Comparison of ENCODE assay signal across 7 cellular contexts in the genomic region with DNA sequence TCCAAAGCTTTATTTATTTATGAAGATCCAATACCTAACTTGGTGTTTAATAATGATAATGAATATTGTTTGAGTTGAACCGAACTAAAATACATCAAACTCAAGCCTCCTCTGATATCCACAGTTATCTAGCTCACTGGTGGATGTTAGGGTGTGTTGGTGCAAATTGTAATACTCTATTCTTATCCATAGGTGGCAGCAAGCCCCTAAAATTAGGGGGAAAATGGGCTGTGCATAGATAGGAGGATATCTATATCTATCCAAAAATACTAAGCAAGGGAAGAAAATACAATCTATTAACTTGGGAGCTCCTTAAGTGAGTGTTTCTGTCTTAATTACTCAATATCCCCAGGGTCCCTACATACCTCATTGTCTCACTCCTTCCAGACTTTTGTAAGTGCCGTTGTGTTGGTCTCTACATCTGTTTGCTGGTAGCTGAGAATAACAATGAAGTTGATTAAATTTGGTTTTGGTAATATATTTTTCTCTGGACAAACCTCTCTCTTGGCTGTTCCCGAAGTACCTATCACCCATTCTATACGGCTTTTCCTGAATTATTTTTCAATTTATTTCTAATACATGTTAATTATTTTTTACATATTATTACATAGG. TPM values are rescaled to one million over a fixed set of nuclear protein-coding genes. Genes with fewer than 3 reads are reported as not detected.
A peak's percentile ranks its signal among the peaks of the same experiment; 100 is the strongest.
DNase-seq lines count a peak whose midpoint lies in the region; ATAC-seq, FAIRE-seq and TF ChIP-seq lines count a peak whose summit lies in the region.

No MANE protein-coding gene starts in this region.

- no TSS peak for BruUV-seq in HepG2 (replicated peaks; lab: Mats Ljungman, UMichigan)

- H3K27me3 ChIP-seq in HepG2 (ENCODE audit: control insufficient read depth in 1 of 2, insufficient read depth in 2 of 2, low read length in 2 of 2): no peaks in the 10 kb centered on the region

- H3K9ac ChIP-seq in HepG2 (ENCODE audit: insufficient read depth, low read depth, low read length): no peak overlapping the region

- CTCF ChIA-PET in GM10248 (lab: Yijun Ruan, JAX): interaction anchor here (0.7 to 3.7 kb wide), 30 partner anchors 10 to 228 kb away, joined by 3 to 87 read pairs (median 7); a partner anchor contains a TSS
- CTCF ChIA-PET in HepG2 (lab: Yijun Ruan, JAX; ENCODE audit: low intra/inter-chr PET ratio, low total read pairs): interaction anchor here (1.7 to 1.9 kb wide), 2 partner anchors 31 to 38 kb away, joined by 6 to 13 read pairs; no protein-coding TSS in a partner anchor

- no peak for TF ChIP-seq POLR2A in HepG2 (IDR thresholded peaks at IDR 0.05; ENCODE audit: insufficient read depth in 1 of 2, low read depth in 2 of 2, low read length in 2 of 2)

- H2AFZ ChIP-seq in HepG2 (ENCODE audit: low read length): no peak overlapping the region

- TF ChIP-seq EP300 in HepG2 (IDR thresholded peaks at IDR 0.05; ENCODE audit: low read depth in 2 of 2, low read length in 2 of 2): no peak
- TF ChIP-seq EP300 in HepG2 (CRISPR knock-in tag; IDR thresholded peaks at IDR 0.05; ENCODE audit: borderline replicate concordance): no peak

- no peaks in the 10 kb centered on the region for H3K79me2 ChIP-seq in HepG2 (ENCODE audit: insufficient read depth, low read length)

- no peak overlapping the region for H3K4me3 ChIP-seq in HepG2 (replicated peaks in 1 of 3; ENCODE audit: insufficient read depth in 1 of 3, low read depth in 2 of 3, low read length in 3 of 3)

- FAIRE-seq in HepG2 (lab: Jason Lieb, UNC): no peak

- H3K36me3 ChIP-seq in HepG2 (replicated peaks in 1 of 2; ENCODE audit: control insufficient read depth in 1 of 2, insufficient read depth in 2 of 2, low read length in 2 of 2): no peaks in the 10 kb centered on the region

- no peak overlapping the region for H3K4me2 ChIP-seq in HepG2 (ENCODE audit: low read depth, low read length)

- in situ Hi-C loops in T47D (cut with HindIII; ENCODE audit: low pct_unique_long_range_greater_than_20kb, low sequenced_read_pairs): no loop called here
- in situ Hi-C loops in HepG2 (cut with HindIII; ENCODE audit: extremely low pct_ligation_motif_present, low pct_unique_long_range_greater_than_20kb): no loop called here

- no peaks in the 10 kb centered on the region for H3K4me1 ChIP-seq in HepG2 (ENCODE audit: insufficient read depth, low read length)

- no peaks in the 10 kb centered on the region for H4K20me1 ChIP-seq in HepG2 (ENCODE audit: insufficient read depth, low read length)

- H3K27ac ChIP-seq in HepG2 (ENCODE audit: extremely low read length, insufficient read depth, low read length): no peak overlapping the region

- peak; percentile 35 for DNase-seq in GM10248 (ENCODE audit: extremely low spot score)
- peak; percentile 58 to 82 for DNase-seq in NCI-H526 (lab: John Stamatoyannopoulos, UW)
- DNase-seq in T47D (ENCODE audit: low read depth in 1 of 2, low spot score in 1 of 2): peak; percentile 37 to 62
- peak; percentile 28 for DNase-seq in HepG2 (ENCODE audit: low spot score)
- no peak for DNase-seq in stimulated activated CD4-positive, alpha-beta T cell treated with anti-CD3 and anti-CD28 coated beads, Interleukin-4, amount 100 ng/mL, for 4 hours

- H3K9me3 ChIP-seq in HepG2 (ENCODE audit: low read length): no peaks in the 10 kb centered on the region

- peak; percentile 97 for ATAC-seq in GM21423 (IDR thresholded peaks at IDR 0.05; ENCODE audit: unreplicated experiment)
- ATAC-seq in HG03520 (IDR thresholded peaks at IDR 0.05; ENCODE audit: unreplicated experiment): peak; percentile 95
- ATAC-seq in HepG2: peak; percentile 95

- POLR2A ChIA-PET in GM10248 (lab: Yijun Ruan, JAX) (interaction anchor here (0.5 kb wide), 1 partner anchor 63 kb away, joined by 4 read pairs; no protein-coding TSS in a partner anchor), HepG2 (lab: Yijun Ruan, JAX) (no interaction called here)

- 0 out of 2 replicates have a peak, but pooled peaks have one; percentile 21 for TF ChIP-seq RAD21 in HepG2 (CRISPR knock-in tag; IDR thresholded peaks at IDR 0.05)

- TF ChIP-seq CTCF in GM10248 (IDR thresholded peaks at IDR 0.05; ENCODE audit: control extremely low read depth, extremely low read depth, low read depth, missing control alignments): peak; percentile 58
- peak; percentile 70 for TF ChIP-seq CTCF in HepG2 (CRISPR knock-in tag; IDR thresholded peaks at IDR 0.05)

- intact Hi-C loops in HepG2 (cut with micrococcal nuclease; ENCODE audit: unreplicated experiment): loop anchor here (1.0 kb wide), 2 partner anchors 32 to 39 kb away; no protein-coding TSS in a partner anchor

- 3% methylated on average over 4 of the region's 4 CpGs for WGBS in HepG2 (ENCODE audit: low lambda C conversion rate)

TF ChIP-seq in HepG2, 621 proteins besides CTCF, POLR2A, EP300 and RAD21:
- TF ChIP-seq MXI1 (IDR thresholded peaks at IDR 0.05; ENCODE audit: borderline replicate concordance, low read depth, low read length) (no peak), SMC3 (IDR thresholded peaks at IDR 0.05; ENCODE audit: low read length) (peak; percentile 22; the same call in 1 of the 2 replicates), ETV5 (CRISPR knock-in tag; IDR thresholded peaks at IDR 0.05; ENCODE audit: borderline replicate concordance) (no peak), STAG1 (CRISPR knock-in tag; IDR thresholded peaks at IDR 0.05) (peak; percentile 63)

RNA-seq across cellular contexts. Expression of gene VWDE, which starts 55.0 kb away (rescaled TPM):
- total RNA-seq in HepG2 (2016; rRNA removed; fragmentation: Illumina TruSeq; extraction: Trizol): 0.14 and 0.27 TPM in 2 replicates
- not detected in 2 replicates for total RNA-seq in HepG2 (2016; cell fraction: cytosol; rRNA removed; fragmentation: Illumina TruSeq; extraction: Trizol; ENCODE audit: low read depth)
- 0.03 and 0.17 TPM in 2 replicates for total RNA-seq in HepG2 (2016; cell fraction: insoluble cytoplasmic fraction; rRNA removed; fragmentation: Illumina TruSeq; extraction: Trizol)
- total RNA-seq in HepG2 (2016; cell fraction: membrane; rRNA removed; fragmentation: Illumina TruSeq; extraction: Trizol): 0.03 TPM in 1 of 2 replicates, not detected in the other
- 0.34 and 0.65 TPM in 2 replicates for total RNA-seq in HepG2 (2016; cell fraction: nucleus; rRNA removed; fragmentation: Illumina TruSeq; extraction: Trizol)
- 0.07 and 0.12 TPM in 2 replicates for polyA plus RNA-seq in HepG2 (2011; rRNA removed)
- 0.01 and 0.04 TPM in 2 replicates for polyA plus RNA-seq in HepG2 (2011; cell fraction: cytosol; rRNA removed)
- polyA plus RNA-seq in HepG2 (2011; cell fraction: nucleus; rRNA removed): 0.08 and 0.10 TPM in 2 replicates
- 0.05 TPM in 1 of 2 replicates, not detected in the other for polyA plus RNA-seq in HepG2 (2012)
- polyA plus RNA-seq in HepG2 (2016; cell fraction: cytosol; fragmentation: Illumina TruSeq; extraction: Trizol; ENCODE audit: low read depth): not detected in 2 replicates
- not detected in 2 replicates for polyA plus RNA-seq in HepG2 (2016; cell fraction: insoluble cytoplasmic fraction; fragmentation: Illumina TruSeq; extraction: Trizol; ENCODE audit: low read depth)
- not detected in 2 replicates for polyA plus RNA-seq in HepG2 (2016; cell fraction: membrane; fragmentation: Illumina TruSeq; extraction: Trizol; ENCODE audit: low read depth)
- 0.27 and 0.37 TPM in 2 replicates for polyA plus RNA-seq in HepG2 (2016; cell fraction: nucleus; fragmentation: Illumina TruSeq; extraction: Trizol; ENCODE audit: insufficient read depth, low read depth)
- polyA minus RNA-seq in HepG2 (2011; rRNA and poly(A)+ RNA removed; ENCODE audit: low replicate concordance): 0.08 and 20.5 TPM in 2 replicates
- 0.10 TPM in 1 of 2 replicates, not detected in the other for polyA minus RNA-seq in HepG2 (2011; cell fraction: cytosol; rRNA and poly(A)+ RNA removed)
- 0.64 and 1.2 TPM in 2 replicates for polyA minus RNA-seq in HepG2 (2011; cell fraction: nucleus; rRNA and poly(A)+ RNA removed)

Comparison
In these comparisons a context has a peak if more than half of its experiments do, and no peak if none do; other contexts are left out.
1. DNase-seq: peak in GM10248 (single experiment), NCI-H526 (2 of 2), T47D (2 of 2) and HepG2 (single experiment); none in stimulated activated CD4-positive, alpha-beta T cell treated with anti-CD3 and anti-CD28 coated beads, Interleukin-4, amount 100 ng/mL, for 4 hours (0 of 2).
2. Peak in every context shown above with its lines, with median percentiles within 50 percentile points of each other: ATAC-seq.